21 cellular contexts compared by ENCODE assay signal in the genomic region with DNA sequence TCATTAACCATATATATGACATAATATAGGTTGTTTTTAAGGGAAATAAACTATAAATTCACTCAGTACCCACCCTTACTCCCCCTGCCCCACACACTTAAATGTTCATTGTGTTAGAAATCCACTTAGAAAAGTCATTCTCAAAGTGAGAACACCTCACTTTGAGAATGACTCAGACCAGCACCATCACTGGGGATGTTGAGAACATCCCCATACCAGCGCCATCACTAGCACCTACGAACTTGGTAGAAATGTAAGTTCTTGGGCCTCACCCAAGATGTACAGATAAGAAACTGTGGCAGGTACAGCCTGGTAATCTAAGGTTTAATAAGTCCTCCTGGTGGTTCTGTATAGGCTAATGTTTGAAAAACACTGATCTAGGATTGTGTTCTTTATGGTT.
"Had no signal": no experiment of that assay in that cellular context is flagged by ENCODE, and none has a peak within 500 bp of the region (broad histone marks: within the 10 kb centered on the region; RNA-seq: fewer than 3 reads in every experiment).

No MANE protein-coding gene starts in this region.

- H3K4me3 Mint-ChIP-seq: immature natural killer cell; nephron progenitor cell; stimulated activated naive B cell treated with anti-CD40 and anti-IgM and Interleukin-4, amounts not matched to agents 10 μg/mL and 1 μg/mL and 100 μg/mL, for 72 hours; T-cell had no signal

- H3K27me3 Mint-ChIP-seq: stimulated activated naive B cell treated with anti-CD40 and anti-IgM and Interleukin-4, amounts not matched to agents 10 μg/mL and 1 μg/mL and 100 μg/mL, for 72 hours; T-cell had no signal

- H3K27ac Mint-ChIP-seq: nephron progenitor cell; stimulated activated naive B cell treated with anti-CD40 and anti-IgM and Interleukin-4, amounts not matched to agents 10 μg/mL and 1 μg/mL and 100 μg/mL, for 72 hours; T-cell had no signal

- DNase-seq: activated CD8-positive, alpha-beta memory T cell treated with anti-CD3 and anti-CD28 coated beads for 24 hours; activated effector memory CD4-positive, alpha-beta T cell treated with anti-CD3 and anti-CD28 coated beads, Interleukin-2, amount 50 U/mL, for 16 hours; aorta; brain microvascular endothelial cell; central memory CD4-positive, alpha-beta T cell; dorsolateral prefrontal cortex; immature natural killer cell; kidney glomerular epithelial cell; left ventricle myocardium inferior; mammary epithelial cell; midbrain; nephron progenitor cell; occipital lobe; posterior cingulate gyrus; SHP77 treated with DMSO at 0.1 percent for 48 hours; sigmoid colon; SK-N-SH; stimulated activated naive B cell treated with anti-CD40 and anti-IgM and Interleukin-4, amounts not matched to agents 10 μg/mL and 1 μg/mL and 100 μg/mL, for 72 hours; T-cell; T-helper 9 cell; thyroid gland had no signal

- ATAC-seq: stimulated activated naive B cell treated with anti-CD40 and anti-IgM and Interleukin-4, amounts not matched to agents 10 μg/mL and 1 μg/mL and 100 μg/mL, for 72 hours; T-cell had no signal

- H3K4me1 Mint-ChIP-seq: nephron progenitor cell had no signal
